Comparison of ENCODE assay signal across 3 cellular contexts in the genomic region with DNA sequence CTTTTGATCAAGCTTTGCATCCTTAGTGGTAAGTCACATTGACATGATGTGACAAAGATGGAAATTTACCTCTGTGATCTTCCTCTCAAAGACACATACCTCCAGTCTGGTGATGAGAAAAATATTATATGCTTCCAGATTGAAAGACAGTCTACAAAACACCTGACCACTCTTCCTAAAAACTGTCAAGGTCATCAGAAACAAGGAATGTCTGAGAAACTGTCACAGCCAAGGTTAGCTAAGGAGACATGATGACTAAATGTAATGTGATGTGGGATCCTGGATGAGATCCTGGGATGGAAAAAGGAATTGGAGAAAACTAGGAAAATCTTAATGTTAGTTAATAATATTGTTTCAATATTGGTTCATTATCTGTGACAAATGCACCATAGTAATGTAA.
TF ChIP-seq lines count a peak whose summit lies in the region.

No MANE protein-coding gene starts in this region.

TF ChIP-seq in HepG2, 621 proteins besides CTCF, POLR2A, EP300 and RAD21 (continued from another document):
- TF ChIP-seq GLI4 (CRISPR knock-in tag; IDR thresholded peaks at IDR 0.05; ENCODE audit: borderline replicate concordance) = no peak
- TF ChIP-seq CBFB (CRISPR knock-in tag; IDR thresholded peaks at IDR 0.05) = no peak
- peak; percentile 64 for TF ChIP-seq MAFF (IDR thresholded peaks at IDR 0.05; ENCODE audit: low read depth, low read length)
- TF ChIP-seq MAFK (conservative IDR thresholded peaks at IDR 0.05 in 1 of 2, IDR thresholded peaks at IDR 0.05 in 1 of 2; ENCODE audit: low read length in 2 of 2) = peak; percentile 70 to 71; a peak in 3 of 4 replicates
- TF ChIP-seq IKZF1 (IDR thresholded peaks at IDR 0.05) = no peak

TF ChIP-seq in A549, 52 proteins besides CTCF, POLR2A, EP300 and RAD21:
- TF ChIP-seq, protein P1, sequence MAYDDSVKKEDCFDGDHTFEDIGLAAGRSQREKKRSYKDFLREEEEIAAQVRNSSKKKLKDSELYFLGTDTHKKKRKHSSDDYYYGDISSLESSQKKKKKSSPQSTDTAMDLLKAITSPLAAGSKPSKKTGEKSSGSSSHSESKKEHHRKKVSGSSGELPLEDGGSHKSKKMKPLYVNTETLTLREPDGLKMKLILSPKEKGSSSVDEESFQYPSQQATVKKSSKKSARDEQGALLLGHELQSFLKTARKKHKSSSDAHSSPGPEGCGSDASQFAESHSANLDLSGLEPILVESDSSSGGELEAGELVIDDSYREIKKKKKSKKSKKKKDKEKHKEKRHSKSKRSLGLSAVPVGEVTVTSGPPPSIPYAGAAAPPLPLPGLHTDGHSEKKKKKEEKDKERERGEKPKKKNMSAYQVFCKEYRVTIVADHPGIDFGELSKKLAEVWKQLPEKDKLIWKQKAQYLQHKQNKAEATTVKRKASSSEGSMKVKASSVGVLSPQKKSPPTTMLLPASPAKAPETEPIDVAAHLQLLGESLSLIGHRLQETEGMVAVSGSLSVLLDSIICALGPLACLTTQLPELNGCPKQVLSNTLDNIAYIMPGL (CRISPR knock-in tag; IDR thresholded peaks at IDR 0.05; ENCODE audit: borderline replicate concordance) = no peak
- TF ChIP-seq MAFK (IDR thresholded peaks at IDR 0.05; ENCODE audit: partially characterized antibody) (peak; percentile 67), EHF (CRISPR knock-in tag; IDR thresholded peaks at IDR 0.05) (no peak), JUNB (IDR thresholded peaks at IDR 0.05) (no peak), MAZ (IDR thresholded peaks at IDR 0.05; ENCODE audit: borderline replicate concordance, low read depth, low read length) (no peak)

TF ChIP-seq in IMR-90, 13 proteins besides CTCF, POLR2A, EP300 and RAD21 (continued from another document):
- TF ChIP-seq RCOR1 (IDR thresholded peaks at IDR 0.05; ENCODE audit: insufficient replicate concordance, low read length) = no peak
